17 cellular contexts compared by ENCODE assay signal in the genomic region with DNA sequence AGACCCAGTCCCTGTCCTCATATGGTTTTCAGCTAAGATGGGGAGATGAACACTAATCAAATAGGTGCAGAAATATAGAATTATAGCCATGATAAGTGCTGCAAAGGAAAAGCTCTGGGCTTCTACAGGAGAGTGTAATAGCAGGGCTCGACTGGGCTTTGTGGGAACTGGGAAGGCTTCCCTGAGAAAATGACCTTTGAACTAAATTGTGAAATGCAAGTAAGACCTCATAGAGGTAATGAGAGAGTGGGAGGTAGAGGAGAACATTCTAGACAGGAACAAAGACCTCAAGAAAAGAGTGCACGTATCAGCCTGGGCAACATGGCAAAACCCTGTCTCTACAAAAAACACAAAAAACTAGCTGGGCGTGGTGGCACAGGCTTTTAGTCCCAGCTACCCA.
DNase-seq lines count a peak whose midpoint lies in the region; ATAC-seq and TF ChIP-seq lines count a peak whose summit lies in the region.
"Had no signal": no experiment of that assay in that cellular context is flagged by ENCODE, and none has a peak within 500 bp of the region (broad histone marks: within the 10 kb centered on the region; RNA-seq: fewer than 3 reads in every experiment).

No MANE protein-coding gene starts in this region.

- ATAC-seq in right lobe of liver (peak; percentile 29 to 59 (median 38)), right cardiac atrium (no peak)
- ATAC-seq: A549 had no signal

- H3K27ac ChIP-seq in RWPE1, result peak overlapping the region; percentile 76
- no peak overlapping the region for H3K27ac ChIP-seq in right lobe of liver
- peak overlapping the region in 2 of 3 donors; percentile 27 to 73 for H3K27ac ChIP-seq in thyroid gland
- H3K27ac ChIP-seq in right cardiac atrium (ENCODE audit: low read length), result no peak overlapping the region
- H3K27ac ChIP-seq: A549 had no signal

- H3K4me3 ChIP-seq in fibroblast of mammary gland (ENCODE audit: control insufficient read depth, low read depth, low read length) (no peak overlapping the region), right lobe of liver (no peak overlapping the region), thyroid gland (replicated peaks in 1 of 3) (no peak overlapping the region), right cardiac atrium (ENCODE audit: low read length) (no peak overlapping the region)
- H3K4me3 ChIP-seq: A549, HAP-1 had no signal

- H3K4me1 ChIP-seq in right lobe of liver (no peaks in the 10 kb centered on the region), thyroid gland (peaks cover 5 to 37% of the 10 kb centered on the region in 2 donors), right cardiac atrium (ENCODE audit: control insufficient read depth, insufficient read depth, low read length) (no peaks in the 10 kb centered on the region)
- H3K4me1 ChIP-seq: A549, HAP-1 had no signal

- no peak for DNase-seq in RWPE1 (ENCODE audit: low spot score)
- peak; percentile 8 for DNase-seq in fibroblast of mammary gland (ENCODE audit: low read depth)
- no peak for DNase-seq in right lobe of liver
- DNase-seq in thyroid gland, result no peak
- no peak for DNase-seq in right cardiac atrium
- DNase-seq in DMS 273 treated with DMSO at 0.1 percent for 48 hours (lab: John Stamatoyannopoulos, UW), result no peak
- DNase-seq in stimulated activated naive CD4-positive, alpha-beta T cell treated with Interleukin-2 at 50 U/mL for 16 hours (lab: John Stamatoyannopoulos, UW), result no peak
- DNase-seq: 8988T; ACHN; Calu3; CD4-positive, alpha-beta memory T cell; DMS153; DND-41; GOT3; HFFc6 had no signal

- TF ChIP-seq POLR2A in right lobe of liver (IDR thresholded peaks at IDR 0.05) (no peak), thyroid gland (IDR thresholded peaks at IDR 0.05) (no peak)

- H3K9me3 ChIP-seq in right lobe of liver (no peaks in the 10 kb centered on the region), thyroid gland (no peaks in the 10 kb centered on the region), right cardiac atrium (ENCODE audit: control insufficient read depth, low read length) (no peaks in the 10 kb centered on the region)
- H3K9me3 ChIP-seq: A549, HAP-1 had no signal

- POLR2A ChIA-PET in RWPE1 (lab: Yijun Ruan, JAX; ENCODE audit: low non-redundant PET), result no interaction called here

- TF ChIP-seq CTCF in RWPE1 (conservative IDR thresholded peaks at IDR 0.05; ENCODE audit: low read depth) (no peak), fibroblast of mammary gland (conservative IDR thresholded peaks at IDR 0.05; ENCODE audit: control insufficient read depth, insufficient read depth, low read depth, low read length) (no peak), right lobe of liver (IDR thresholded peaks at IDR 0.05) (no peak), thyroid gland (IDR thresholded peaks at IDR 0.05) (no peak)

- WGBS in right lobe of liver (ENCODE audit: insufficient coverage, low coverage, low lambda C conversion rate, missing lambda C conversion rate), result 47% methylated on average over 3 of the region's 3 CpGs
- 87 to 90% methylated on average over 3 of the region's 3 CpGs for WGBS in thyroid gland, 2 donors
- 77% methylated on average over 3 of the region's 3 CpGs for WGBS in right cardiac atrium

- intact Hi-C loops in right lobe of liver (cut with DNase I) (no loop called here), thyroid gland (cut with DNase I) (no loop called here), right cardiac atrium (cut with DNase I) (no loop called here)

- H3K36me3 ChIP-seq in right lobe of liver (no peaks in the 10 kb centered on the region), thyroid gland (no peaks in the 10 kb centered on the region)
- H3K36me3 ChIP-seq: HAP-1 had no signal

- CTCF ChIA-PET in RWPE1 (lab: Yijun Ruan, JAX), result no interaction called here

- H3K27me3 ChIP-seq in right lobe of liver (no peaks in the 10 kb centered on the region), thyroid gland (no peaks in the 10 kb centered on the region), right cardiac atrium (ENCODE audit: control insufficient read depth, insufficient read depth) (no peaks in the 10 kb centered on the region)

Comparison
In these comparisons a context has a peak if more than half of its experiments do, and no peak if none do; other contexts are left out.
1. H3K27ac ChIP-seq: peak in RWPE1 (single experiment) and thyroid gland (2 of 3); none in right lobe of liver (0 of 3) and right cardiac atrium (single experiment).
2. ATAC-seq: peak in right lobe of liver (4 of 4); none in right cardiac atrium (0 of 2).